Comparison of ENCODE assay signal across 1 cellular context in the genomic region with DNA sequence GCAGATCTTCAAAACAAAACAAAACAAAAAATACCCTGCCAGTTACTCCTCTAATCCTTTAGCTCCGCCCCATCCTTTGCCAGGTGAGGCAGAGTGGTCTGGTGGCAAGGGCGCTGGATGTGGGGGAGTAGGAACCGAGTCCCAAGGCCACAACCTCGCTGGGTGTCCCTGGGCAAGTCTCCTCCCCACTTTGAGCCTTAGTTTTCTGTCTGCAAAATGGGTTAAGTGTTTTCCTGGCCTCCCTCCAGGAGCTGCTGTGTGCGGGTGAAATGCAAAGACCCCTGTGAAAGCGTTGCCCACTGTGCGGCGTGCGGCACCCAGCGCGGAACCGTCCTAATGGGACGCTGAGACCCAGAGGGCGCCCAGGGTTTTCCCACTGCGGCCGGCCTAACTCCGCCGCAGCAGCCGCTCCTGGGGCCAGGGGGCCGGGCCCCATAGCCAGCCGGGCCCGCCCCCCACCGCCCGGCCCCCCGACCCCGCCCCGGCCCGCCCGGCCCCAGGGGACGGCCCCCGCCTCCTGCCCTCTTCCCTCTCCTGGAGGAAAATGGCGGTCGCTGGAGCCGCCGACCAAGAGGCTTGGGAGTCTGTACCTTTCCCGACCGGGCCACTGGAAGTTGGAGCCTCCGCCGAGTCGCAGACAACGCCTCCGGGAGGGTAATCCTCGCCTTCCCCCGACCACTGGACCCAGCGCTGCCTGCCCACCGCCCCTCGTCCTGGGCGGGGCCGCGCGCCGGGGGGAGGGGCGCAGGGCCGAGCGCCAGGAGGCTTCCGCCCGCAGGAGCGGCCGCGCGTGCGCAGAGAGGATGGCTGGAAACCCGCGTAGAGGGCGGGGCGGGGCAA.
TF ChIP-seq lines count a peak whose summit lies in the region.

A gene with protein sequence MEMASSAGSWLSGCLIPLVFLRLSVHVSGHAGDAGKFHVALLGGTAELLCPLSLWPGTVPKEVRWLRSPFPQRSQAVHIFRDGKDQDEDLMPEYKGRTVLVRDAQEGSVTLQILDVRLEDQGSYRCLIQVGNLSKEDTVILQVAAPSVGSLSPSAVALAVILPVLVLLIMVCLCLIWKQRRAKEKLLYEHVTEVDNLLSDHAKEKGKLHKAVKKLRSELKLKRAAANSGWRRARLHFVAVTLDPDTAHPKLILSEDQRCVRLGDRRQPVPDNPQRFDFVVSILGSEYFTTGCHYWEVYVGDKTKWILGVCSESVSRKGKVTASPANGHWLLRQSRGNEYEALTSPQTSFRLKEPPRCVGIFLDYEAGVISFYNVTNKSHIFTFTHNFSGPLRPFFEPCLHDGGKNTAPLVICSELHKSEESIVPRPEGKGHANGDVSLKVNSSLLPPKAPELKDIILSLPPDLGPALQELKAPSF (plus strand): TSS at position 523 of the 840 bp plus-strand sequence. CDS start 13,327 bp downstream, outside the sequence.
A gene with protein sequence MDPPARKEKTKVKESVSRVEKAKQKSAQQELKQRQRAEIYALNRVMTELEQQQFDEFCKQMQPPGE (minus strand): TSS at position 798 of the 840 bp plus-strand sequence. CDS start 853 bp downstream, outside the sequence.

TF ChIP-seq in HCT116, 20 proteins besides CTCF, POLR2A, EP300 and RAD21 (continued from another document):
- TF ChIP-seq, protein P1, sequence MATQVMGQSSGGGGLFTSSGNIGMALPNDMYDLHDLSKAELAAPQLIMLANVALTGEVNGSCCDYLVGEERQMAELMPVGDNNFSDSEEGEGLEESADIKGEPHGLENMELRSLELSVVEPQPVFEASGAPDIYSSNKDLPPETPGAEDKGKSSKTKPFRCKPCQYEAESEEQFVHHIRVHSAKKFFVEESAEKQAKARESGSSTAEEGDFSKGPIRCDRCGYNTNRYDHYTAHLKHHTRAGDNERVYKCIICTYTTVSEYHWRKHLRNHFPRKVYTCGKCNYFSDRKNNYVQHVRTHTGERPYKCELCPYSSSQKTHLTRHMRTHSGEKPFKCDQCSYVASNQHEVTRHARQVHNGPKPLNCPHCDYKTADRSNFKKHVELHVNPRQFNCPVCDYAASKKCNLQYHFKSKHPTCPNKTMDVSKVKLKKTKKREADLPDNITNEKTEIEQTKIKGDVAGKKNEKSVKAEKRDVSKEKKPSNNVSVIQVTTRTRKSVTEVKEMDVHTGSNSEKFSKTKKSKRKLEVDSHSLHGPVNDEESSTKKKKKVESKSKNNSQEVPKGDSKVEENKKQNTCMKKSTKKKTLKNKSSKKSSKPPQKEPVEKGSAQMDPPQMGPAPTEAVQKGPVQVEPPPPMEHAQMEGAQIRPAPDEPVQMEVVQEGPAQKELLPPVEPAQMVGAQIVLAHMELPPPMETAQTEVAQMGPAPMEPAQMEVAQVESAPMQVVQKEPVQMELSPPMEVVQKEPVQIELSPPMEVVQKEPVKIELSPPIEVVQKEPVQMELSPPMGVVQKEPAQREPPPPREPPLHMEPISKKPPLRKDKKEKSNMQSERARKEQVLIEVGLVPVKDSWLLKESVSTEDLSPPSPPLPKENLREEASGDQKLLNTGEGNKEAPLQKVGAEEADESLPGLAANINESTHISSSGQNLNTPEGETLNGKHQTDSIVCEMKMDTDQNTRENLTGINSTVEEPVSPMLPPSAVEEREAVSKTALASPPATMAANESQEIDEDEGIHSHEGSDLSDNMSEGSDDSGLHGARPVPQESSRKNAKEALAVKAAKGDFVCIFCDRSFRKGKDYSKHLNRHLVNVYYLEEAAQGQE (IDR thresholded peaks at IDR 0.05; ENCODE audit: low read depth) = no peak
- TF ChIP-seq EZH2 (IDR thresholded peaks at IDR 0.05) (no peak), CBX3 (IDR thresholded peaks at IDR 0.05; ENCODE audit: low read depth) (no peak), SP1 (IDR thresholded peaks at IDR 0.05; ENCODE audit: low read depth) (peak; percentile 48; the same call in 1 of the 2 replicates), POLR2AphosphoS5 (IDR thresholded peaks at IDR 0.05; ENCODE audit: low read depth, low read length) (peak; percentile 78), ELF1 (IDR thresholded peaks at IDR 0.05; ENCODE audit: borderline replicate concordance, low read depth) (no peak), CEBPB (IDR thresholded peaks at IDR 0.05; ENCODE audit: low read depth) (no peak), YY1 (IDR thresholded peaks at IDR 0.05; ENCODE audit: extremely low read depth, insufficient replicate concordance, low read depth, low read length) (peak; percentile 91), EZH2phosphoT487 (IDR thresholded peaks at IDR 0.05; ENCODE audit: borderline replicate concordance) (no peak), ZNF274 (IDR thresholded peaks at IDR 0.05; ENCODE audit: low read depth, low read length) (no peak)
- TF ChIP-seq, protein P2, sequence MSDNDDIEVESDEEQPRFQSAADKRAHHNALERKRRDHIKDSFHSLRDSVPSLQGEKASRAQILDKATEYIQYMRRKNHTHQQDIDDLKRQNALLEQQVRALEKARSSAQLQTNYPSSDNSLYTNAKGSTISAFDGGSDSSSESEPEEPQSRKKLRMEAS (IDR thresholded peaks at IDR 0.05) = no peak
- TF ChIP-seq, protein P3, sequence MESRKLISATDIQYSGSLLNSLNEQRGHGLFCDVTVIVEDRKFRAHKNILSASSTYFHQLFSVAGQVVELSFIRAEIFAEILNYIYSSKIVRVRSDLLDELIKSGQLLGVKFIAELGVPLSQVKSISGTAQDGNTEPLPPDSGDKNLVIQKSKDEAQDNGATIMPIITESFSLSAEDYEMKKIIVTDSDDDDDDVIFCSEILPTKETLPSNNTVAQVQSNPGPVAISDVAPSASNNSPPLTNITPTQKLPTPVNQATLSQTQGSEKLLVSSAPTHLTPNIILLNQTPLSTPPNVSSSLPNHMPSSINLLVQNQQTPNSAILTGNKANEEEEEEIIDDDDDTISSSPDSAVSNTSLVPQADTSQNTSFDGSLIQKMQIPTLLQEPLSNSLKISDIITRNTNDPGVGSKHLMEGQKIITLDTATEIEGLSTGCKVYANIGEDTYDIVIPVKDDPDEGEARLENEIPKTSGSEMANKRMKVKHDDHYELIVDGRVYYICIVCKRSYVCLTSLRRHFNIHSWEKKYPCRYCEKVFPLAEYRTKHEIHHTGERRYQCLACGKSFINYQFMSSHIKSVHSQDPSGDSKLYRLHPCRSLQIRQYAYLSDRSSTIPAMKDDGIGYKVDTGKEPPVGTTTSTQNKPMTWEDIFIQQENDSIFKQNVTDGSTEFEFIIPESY (IDR thresholded peaks at IDR 0.05; ENCODE audit: extremely low read depth, insufficient replicate concordance, low read length) = no peak
- TF ChIP-seq, protein P4, sequence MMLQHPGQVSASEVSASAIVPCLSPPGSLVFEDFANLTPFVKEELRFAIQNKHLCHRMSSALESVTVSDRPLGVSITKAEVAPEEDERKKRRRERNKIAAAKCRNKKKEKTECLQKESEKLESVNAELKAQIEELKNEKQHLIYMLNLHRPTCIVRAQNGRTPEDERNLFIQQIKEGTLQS (IDR thresholded peaks at IDR 0.05) = no peak
